Comparison of ENCODE assay signal across 13 cellular contexts in genomic region chr7:81618400-81619014, GRCh38.
A peak's percentile ranks its signal among the peaks of the same experiment; 100 is the strongest.
DNase-seq lines count a peak whose midpoint lies in the region; ATAC-seq and TF ChIP-seq lines count a peak whose summit lies in the region.
"Had no signal": no experiment of that assay in that cellular context is flagged by ENCODE, and none has a peak within 500 bp of the region (broad histone marks: within the 10 kb centered on the region; RNA-seq: fewer than 3 reads in every experiment).

No MANE protein-coding gene starts in this region.

- no peak overlapping the region for H3K9ac ChIP-seq in mammary epithelial cell (ENCODE audit: insufficient read depth, low read length)
- peak overlapping the region; percentile 57 for H3K9ac ChIP-seq in mesenchymal stem cell (ENCODE audit: low read length)

- WGBS in mammary epithelial cell (ENCODE audit: low coverage, missing lambda C conversion rate): 73% methylated on average over 4 of the region's 4 CpGs
- 35% methylated on average over 4 of the region's 4 CpGs for WGBS in mesenchymal stem cell

- H3K27ac ChIP-seq in mammary epithelial cell (ENCODE audit: insufficient read depth, low read depth, low read length): peak overlapping the region; percentile 53
- no peak overlapping the region for H3K27ac ChIP-seq in mesenchymal stem cell (ENCODE audit: low read length, poor library complexity, severe bottlenecking)
- H3K27ac ChIP-seq: dorsolateral prefrontal cortex, HL-60 had no signal

- no peak overlapping the region for H2BK5ac ChIP-seq in mesenchymal stem cell (ENCODE audit: low read depth, low read length, poor library complexity, severe bottlenecking)

- H3K4me2 ChIP-seq in mammary epithelial cell (ENCODE audit: insufficient read depth, low read depth, low read length) (peak overlapping the region; percentile 50), mesenchymal stem cell (ENCODE audit: low read length, poor library complexity, severe bottlenecking) (no peak overlapping the region)

- no peak overlapping the region for H3K23ac ChIP-seq in mesenchymal stem cell (ENCODE audit: low read length in 2 of 2)

- no peaks in the 10 kb centered on the region for H3K79me2 ChIP-seq in mammary epithelial cell (ENCODE audit: insufficient read depth, low read length)

- no peak overlapping the region for H2AK5ac ChIP-seq in mesenchymal stem cell (ENCODE audit: low read length, severe bottlenecking)

- H3K27me3 ChIP-seq in mammary epithelial cell (ENCODE audit: insufficient read depth, low read length): no peaks in the 10 kb centered on the region
- H3K27me3 ChIP-seq in mesenchymal stem cell (ENCODE audit: control insufficient read depth in 1 of 2, insufficient read depth in 1 of 2, low read length in 2 of 2): no peaks in the 10 kb centered on the region

- no peaks in the 10 kb centered on the region for H4K20me1 ChIP-seq in mammary epithelial cell (ENCODE audit: insufficient read depth, low read length)

- H3K4me3 ChIP-seq in NB4 (ENCODE audit: low read depth, low read length): no peak overlapping the region
- no peak overlapping the region for H3K4me3 ChIP-seq in mammary epithelial cell (replicated peaks in 1 of 3; ENCODE audit: insufficient read depth in 1 of 3, low read depth in 2 of 3, low read length in 3 of 3)
- no peak overlapping the region for H3K4me3 ChIP-seq in mesenchymal stem cell (ENCODE audit: insufficient read depth in 1 of 2, low read depth in 1 of 2, low read length in 2 of 2)
- H3K4me3 ChIP-seq: dorsolateral prefrontal cortex had no signal

- no peak overlapping the region for H2BK120ac ChIP-seq in mesenchymal stem cell (ENCODE audit: low read depth, low read length)

- dilution Hi-C loops in mammary epithelial cell (cut with HindIII; ENCODE audit: low sequenced_read_pairs): no loop called here

- H2BK15ac ChIP-seq in mesenchymal stem cell (ENCODE audit: low read depth, poor library complexity, severe bottlenecking): no peak overlapping the region

- no peaks in the 10 kb centered on the region for H3K79me1 ChIP-seq in mesenchymal stem cell (replicated peaks; ENCODE audit: low read length, poor library complexity, severe bottlenecking)

- no peak overlapping the region for H3K18ac ChIP-seq in mesenchymal stem cell (ENCODE audit: low read depth in 1 of 2, low read length in 2 of 2)

- no peak overlapping the region for H3K4ac ChIP-seq in mesenchymal stem cell (ENCODE audit: low read depth in 1 of 2, low read length in 2 of 2)

- DNase-seq in COLO829 (ENCODE audit: low spot score) (peak; percentile 63), NB4 (ENCODE audit: low read depth) (peak; percentile 41), mammary epithelial cell (peak; percentile 92), mesenchymal stem cell (peak; percentile 97), head of caudate nucleus (no peak), 8988T (no peak), NCI-H2196 (lab: John Stamatoyannopoulos, UW; ENCODE audit: unreplicated experiment) (no peak)
- DNase-seq: activated T-cell treated with anti-CD3 and anti-CD28 coated beads, Interleukin-2, amount 50 U/mL, for 24 hours; dorsolateral prefrontal cortex; left colon; NCI-H2107 had no signal

- H3K14ac ChIP-seq in mesenchymal stem cell (ENCODE audit: low read length in 2 of 2): no peak overlapping the region

- TF ChIP-seq CTCF in NB4 (IDR thresholded peaks at IDR 0.05; ENCODE audit: low read depth, low read length): no peak
- no peak for TF ChIP-seq CTCF in mammary epithelial cell (conservative IDR thresholded peaks at IDR 0.05 in 1 of 2, IDR thresholded peaks at IDR 0.05 in 1 of 2; ENCODE audit: extremely low read depth in 1 of 2, insufficient read depth in 1 of 2, low read depth in 1 of 2, low read length in 2 of 2)

- H2BK12ac ChIP-seq in mesenchymal stem cell (ENCODE audit: low read length in 2 of 2): no peak overlapping the region

- in situ Hi-C loops in mammary epithelial cell (cut with MboI; ENCODE audit: low sequenced_read_pairs in 2 of 2): no loop called here

- H3K9me3 ChIP-seq in mammary epithelial cell (replicated peaks; ENCODE audit: insufficient read depth, low read length) (no peaks in the 10 kb centered on the region), mesenchymal stem cell (ENCODE audit: control insufficient read depth, low read length) (no peaks in the 10 kb centered on the region)

- intact Hi-C loops in mammary epithelial cell (cut with micrococcal nuclease): loop anchor here (5.0 kb wide), 1 partner anchor 69 kb away; no protein-coding TSS in a partner anchor
- intact Hi-C loops in head of caudate nucleus (cut with DNase I): no loop called here

- H4K91ac ChIP-seq in mesenchymal stem cell (ENCODE audit: low read length): no peak overlapping the region

- H4K8ac ChIP-seq in mesenchymal stem cell (ENCODE audit: low read length): no peak overlapping the region

- no TSS peak for BruUV-seq in mammary epithelial cell (replicated peaks; lab: Mats Ljungman, UMichigan)

- H3K36me3 ChIP-seq in mammary epithelial cell (ENCODE audit: insufficient read depth, low read length) (no peaks in the 10 kb centered on the region), mesenchymal stem cell (ENCODE audit: control insufficient read depth in 1 of 2, insufficient read depth in 2 of 2, low read depth in 1 of 2, low read length in 2 of 2) (no peaks in the 10 kb centered on the region)

- H2AFZ ChIP-seq in mammary epithelial cell (ENCODE audit: low read depth, low read length) (no peak overlapping the region), mesenchymal stem cell (ENCODE audit: low read depth, low read length) (no peak overlapping the region)

- no peak for ATAC-seq in GM21576 (IDR thresholded peaks at IDR 0.05; ENCODE audit: unreplicated experiment)
- ATAC-seq: left colon had no signal

- H3K4me1 ChIP-seq in mammary epithelial cell (ENCODE audit: insufficient read depth, low read length) (peaks cover 29% of the 10 kb centered on the region), mesenchymal stem cell (ENCODE audit: control insufficient read depth, insufficient read depth, low read depth, low read length) (no peaks in the 10 kb centered on the region)

- TF ChIP-seq POLR2A in NB4 (IDR thresholded peaks at IDR 0.05; ENCODE audit: extremely low read depth, insufficient read length): no peak

- CTCF ChIA-PET in mammary epithelial cell (lab: Charles Lee; ENCODE audit: low non-redundant PET): no interaction called here

Comparison
In these comparisons a context has a peak if more than half of its experiments do, and no peak if none do; other contexts are left out.
1. DNase-seq: peak in COLO829 (single experiment), NB4 (single experiment), mammary epithelial cell (single experiment) and mesenchymal stem cell (single experiment); none in head of caudate nucleus (0 of 42), 8988T (single experiment) and NCI-H2196 (single experiment).